Comparison of ENCODE assay signal across 13 cellular contexts in genomic region chr1:63319069-63320023, GRCh38. TPM values are rescaled to one million over a fixed set of nuclear protein-coding genes. Genes with fewer than 3 reads are reported as not detected.
DNase-seq lines count a peak whose midpoint lies in the region; ATAC-seq and TF ChIP-seq lines count a peak whose summit lies in the region.
"Had no signal": no experiment of that assay in that cellular context is flagged by ENCODE, and none has a peak within 500 bp of the region (broad histone marks: within the 10 kb centered on the region; RNA-seq: fewer than 3 reads in every experiment).

No MANE protein-coding gene starts in this region.

- peak overlapping the region; percentile 40 for H3K27ac Mint-ChIP-seq in activated CD4-positive, alpha-beta memory T cell treated with anti-CD3 and anti-CD28 coated beads, Interleukin-2, amount 10 ng/mL, durations not matched to agents 7 days and 5 days

- CTCF ChIA-PET in activated CD4-positive, alpha-beta memory T cell treated with anti-CD3 and anti-CD28 coated beads, Interleukin-2, amount 10 ng/mL, durations not matched to agents 7 days and 5 days (lab: Charles Lee), result interaction anchor here (0.5 to 1.7 kb wide), 3 partner anchors 8 to 32 kb away, joined by 3 to 12 read pairs (median 4); no protein-coding TSS in a partner anchor

- peaks cover 66% of the 10 kb centered on the region for H3K27me3 Mint-ChIP-seq in activated CD4-positive, alpha-beta memory T cell treated with anti-CD3 and anti-CD28 coated beads, Interleukin-2, amount 10 ng/mL, durations not matched to agents 7 days and 5 days

- peaks cover 8% of the 10 kb centered on the region for H3K9me3 Mint-ChIP-seq in activated CD4-positive, alpha-beta memory T cell treated with anti-CD3 and anti-CD28 coated beads, Interleukin-2, amount 10 ng/mL, durations not matched to agents 7 days and 5 days

- H3K27ac ChIP-seq in iPS DF 6.9 (ENCODE audit: low read length), result no peak overlapping the region
- H3K27ac ChIP-seq: cardiac muscle cell, left lung, psoas muscle had no signal

- H3K27me3 ChIP-seq in iPS DF 6.9 (ENCODE audit: control insufficient read depth, insufficient read depth, low read length), result no peaks in the 10 kb centered on the region; the same call in 1 of the 2 replicates

- peak overlapping the region; percentile 2 for H3K4me3 Mint-ChIP-seq in activated CD4-positive, alpha-beta memory T cell treated with anti-CD3 and anti-CD28 coated beads, Interleukin-2, amount 10 ng/mL, durations not matched to agents 7 days and 5 days

- H3K4me1 ChIP-seq in iPS DF 6.9 (ENCODE audit: control insufficient read depth, insufficient read depth, low read length), result peaks cover 5% of the 10 kb centered on the region; the same call in 1 of the 2 replicates

- WGBS in iPS DF 6.9 (ENCODE audit: insufficient coverage, insufficient read length), result no CpG with 5 or more reads among the region's 59 CpGs

- H3K4me3 ChIP-seq in iPS DF 6.9 (ENCODE audit: low read length), result peak overlapping the region; percentile 41; the same call in 1 of the 2 replicates
- H3K4me3 ChIP-seq: cardiac muscle cell, left lung, psoas muscle had no signal

- no peak for ATAC-seq in sciatic nerve
- no peak for ATAC-seq in GM18505 (IDR thresholded peaks at IDR 0.05; ENCODE audit: unreplicated experiment)
- ATAC-seq: left lung, psoas muscle had no signal

- POLR2A ChIA-PET in activated CD4-positive, alpha-beta memory T cell treated with anti-CD3 and anti-CD28 coated beads, Interleukin-2, amount 10 ng/mL, durations not matched to agents 7 days and 5 days (lab: Charles Lee), result interaction anchor here (2.3 kb wide), 1 partner anchor 10 kb away, joined by 12 read pairs; no protein-coding TSS in a partner anchor

- peaks cover 25% of the 10 kb centered on the region for H3K36me3 Mint-ChIP-seq in activated CD4-positive, alpha-beta memory T cell treated with anti-CD3 and anti-CD28 coated beads, Interleukin-2, amount 10 ng/mL, durations not matched to agents 7 days and 5 days (ENCODE audit: low read depth)

- no peak for TF ChIP-seq POLR2A in GM18505 (IDR thresholded peaks at IDR 0.05; ENCODE audit: borderline replicate concordance, extremely low read depth, insufficient read depth, insufficient read length)

- no peaks in the 10 kb centered on the region for H3K9me3 ChIP-seq in iPS DF 6.9 (ENCODE audit: control insufficient read depth, insufficient read depth, low read length)
- H3K9me3 ChIP-seq: left lung, psoas muscle had no signal

- peaks cover 46% of the 10 kb centered on the region for H3K4me1 Mint-ChIP-seq in activated CD4-positive, alpha-beta memory T cell treated with anti-CD3 and anti-CD28 coated beads, Interleukin-2, amount 10 ng/mL, durations not matched to agents 7 days and 5 days

- in situ Hi-C loops in KBM-7 (cut with MboI; ENCODE audit: low pct_unique_long_range_greater_than_20kb, low sequenced_read_pairs), result no loop called here

- peak; percentile 11 for DNase-seq in activated T-cell treated with anti-CD3 and anti-CD28 coated beads for 48 hours (ENCODE audit: low read depth)
- DNase-seq in activated T-cell treated with anti-CD3 and anti-CD28 coated beads for 4 hours, result no peak
- no peak for DNase-seq in activated CD4-positive, alpha-beta memory T cell treated with anti-CD3 and anti-CD28 coated beads, Interleukin-2, amount 10 ng/mL, durations not matched to agents 7 days and 5 days
- DNase-seq in iPS DF 6.9 (ENCODE audit: low read depth, low spot score), result no peak
- peak; percentile 61 for DNase-seq in sciatic nerve (ENCODE audit: low spot score)
- DNase-seq in DMS153 (lab: John Stamatoyannopoulos, UW), result no peak
- no peak for DNase-seq in KBM-7
- DNase-seq: NCI-H1694 treated with DMSO at 0.1 percent for 48 hours, NCI-H82, psoas muscle had no signal

- H3K36me3 ChIP-seq in iPS DF 6.9 (ENCODE audit: control insufficient read depth, insufficient read depth, low read length), result no peaks in the 10 kb centered on the region
- H3K36me3 ChIP-seq: cardiac muscle cell, left lung had no signal

- intact Hi-C loops in sciatic nerve (cut with DNase I), result no loop called here

RNA-seq across cellular contexts. Expression of gene FOXD3, which starts 3.0 kb away (rescaled TPM):
- total RNA-seq in activated CD4-positive, alpha-beta memory T cell treated with anti-CD3 and anti-CD28 coated beads, Interleukin-2, amount 10 ng/mL, durations not matched to agents 7 days and 5 days, result not detected
- total RNA-seq in sciatic nerve, result 49.9 TPM
- total RNA-seq: cardiac muscle cell, left lung had no signal

RNA-seq across cellular contexts. Expression of gene ALG6, which starts 48.1 kb away (rescaled TPM):
- total RNA-seq in activated CD4-positive, alpha-beta memory T cell treated with anti-CD3 and anti-CD28 coated beads, Interleukin-2, amount 10 ng/mL, durations not matched to agents 7 days and 5 days, result 10 to 100 TPM; 21.7 to 23.8 TPM
- 19.5 TPM for total RNA-seq in sciatic nerve

Comparison
In these comparisons a context has a peak if more than half of its experiments do, and no peak if none do; other contexts are left out.
1. DNase-seq: peak in activated T-cell treated with anti-CD3 and anti-CD28 coated beads for 48 hours (single experiment) and sciatic nerve (single experiment); none in activated T-cell treated with anti-CD3 and anti-CD28 coated beads for 4 hours (single experiment), activated CD4-positive, alpha-beta memory T cell treated with anti-CD3 and anti-CD28 coated beads, Interleukin-2, amount 10 ng/mL, durations not matched to agents 7 days and 5 days (single experiment), iPS DF 6.9 (single experiment), DMS153 (single experiment) and KBM-7 (single experiment).
2. RNA of gene FOXD3, which starts 3.0 kb away (total RNA-seq): 49.9 TPM in sciatic nerve (single experiment); not detected in activated CD4-positive, alpha-beta memory T cell treated with anti-CD3 and anti-CD28 coated beads, Interleukin-2, amount 10 ng/mL, durations not matched to agents 7 days and 5 days; every median in the first group is over 10 times any median in the second.